2 cellular contexts compared by ENCODE assay signal in the genomic region with DNA sequence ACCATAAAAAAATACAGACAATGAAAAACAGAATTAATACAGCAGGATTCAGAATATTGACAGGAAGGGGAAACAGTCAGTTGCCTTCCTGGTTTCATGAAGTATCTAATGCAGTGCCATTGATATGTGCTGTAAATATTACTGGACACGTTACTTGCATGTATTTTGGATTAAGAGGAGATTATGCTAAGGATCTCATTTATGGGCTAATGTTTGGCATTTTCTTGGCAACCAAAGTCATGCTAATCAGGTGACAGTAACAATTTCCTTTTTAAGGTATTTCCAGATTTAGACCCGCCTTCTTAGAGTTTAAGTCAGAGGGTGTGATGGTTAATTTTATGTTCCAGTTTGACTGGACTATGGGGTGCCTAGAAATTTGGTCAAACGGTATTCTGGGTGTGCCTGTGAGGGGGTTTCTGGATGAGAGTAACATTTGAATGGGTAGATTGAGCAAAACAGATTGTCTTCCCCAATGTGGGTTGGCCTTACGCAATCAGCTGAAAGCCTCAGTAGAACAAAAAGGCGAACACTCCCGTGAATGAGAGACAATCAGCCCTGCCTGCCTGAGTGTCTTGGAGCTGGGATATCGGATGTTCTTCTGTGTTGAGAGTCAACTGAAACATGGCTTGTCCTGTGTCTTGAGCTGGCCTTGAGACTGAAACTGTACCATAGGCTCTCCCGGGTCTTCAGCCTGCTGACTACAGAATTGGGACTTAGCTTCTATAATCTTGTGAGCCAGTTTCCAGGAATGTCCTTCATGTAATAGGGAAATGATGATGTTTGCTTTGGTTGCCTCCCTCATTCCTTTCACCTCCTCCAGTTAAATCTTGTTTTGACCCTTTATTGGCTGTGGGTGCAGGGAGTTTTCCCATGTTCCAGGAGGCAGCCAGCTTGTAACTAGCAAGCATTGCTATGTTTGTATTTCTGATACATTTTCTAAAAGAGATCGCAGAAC.
TF ChIP-seq lines count a peak whose summit lies in the region.

No MANE protein-coding gene starts in this region.

TF ChIP-seq in SK-N-SH, 30 proteins besides CTCF, POLR2A, EP300 and RAD21 (continued from another document):
- TF ChIP-seq, protein P1, sequence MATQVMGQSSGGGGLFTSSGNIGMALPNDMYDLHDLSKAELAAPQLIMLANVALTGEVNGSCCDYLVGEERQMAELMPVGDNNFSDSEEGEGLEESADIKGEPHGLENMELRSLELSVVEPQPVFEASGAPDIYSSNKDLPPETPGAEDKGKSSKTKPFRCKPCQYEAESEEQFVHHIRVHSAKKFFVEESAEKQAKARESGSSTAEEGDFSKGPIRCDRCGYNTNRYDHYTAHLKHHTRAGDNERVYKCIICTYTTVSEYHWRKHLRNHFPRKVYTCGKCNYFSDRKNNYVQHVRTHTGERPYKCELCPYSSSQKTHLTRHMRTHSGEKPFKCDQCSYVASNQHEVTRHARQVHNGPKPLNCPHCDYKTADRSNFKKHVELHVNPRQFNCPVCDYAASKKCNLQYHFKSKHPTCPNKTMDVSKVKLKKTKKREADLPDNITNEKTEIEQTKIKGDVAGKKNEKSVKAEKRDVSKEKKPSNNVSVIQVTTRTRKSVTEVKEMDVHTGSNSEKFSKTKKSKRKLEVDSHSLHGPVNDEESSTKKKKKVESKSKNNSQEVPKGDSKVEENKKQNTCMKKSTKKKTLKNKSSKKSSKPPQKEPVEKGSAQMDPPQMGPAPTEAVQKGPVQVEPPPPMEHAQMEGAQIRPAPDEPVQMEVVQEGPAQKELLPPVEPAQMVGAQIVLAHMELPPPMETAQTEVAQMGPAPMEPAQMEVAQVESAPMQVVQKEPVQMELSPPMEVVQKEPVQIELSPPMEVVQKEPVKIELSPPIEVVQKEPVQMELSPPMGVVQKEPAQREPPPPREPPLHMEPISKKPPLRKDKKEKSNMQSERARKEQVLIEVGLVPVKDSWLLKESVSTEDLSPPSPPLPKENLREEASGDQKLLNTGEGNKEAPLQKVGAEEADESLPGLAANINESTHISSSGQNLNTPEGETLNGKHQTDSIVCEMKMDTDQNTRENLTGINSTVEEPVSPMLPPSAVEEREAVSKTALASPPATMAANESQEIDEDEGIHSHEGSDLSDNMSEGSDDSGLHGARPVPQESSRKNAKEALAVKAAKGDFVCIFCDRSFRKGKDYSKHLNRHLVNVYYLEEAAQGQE (IDR thresholded peaks at IDR 0.05; ENCODE audit: low read depth, low read length) = no peak

TF ChIP-seq in SK-N-SH treated with all-trans-retinoic acid at 6 μM for 48 hours, 23 proteins besides CTCF, POLR2A, EP300 and RAD21 (continued from another document):
- TF ChIP-seq CSDC2 (CRISPR knock-in tag; IDR thresholded peaks at IDR 0.05) (no peak), ZFP3 (CRISPR knock-in tag; IDR thresholded peaks at IDR 0.05) (no peak), SNAI2 (CRISPR knock-in tag; IDR thresholded peaks at IDR 0.05) (no peak), ARNTL (CRISPR knock-in tag; IDR thresholded peaks at IDR 0.05; ENCODE audit: borderline replicate concordance, low read depth) (no peak), ISL1 (CRISPR knock-in tag; IDR thresholded peaks at IDR 0.05) (no peak), RARB (CRISPR knock-in tag; IDR thresholded peaks at IDR 0.05) (no peak), ZNF8 (CRISPR knock-in tag; IDR thresholded peaks at IDR 0.05) (no peak), PPARA (CRISPR knock-in tag; IDR thresholded peaks at IDR 0.05; ENCODE audit: borderline replicate concordance) (no peak), ZNF70 (CRISPR knock-in tag; IDR thresholded peaks at IDR 0.05) (no peak), TCF4 (CRISPR knock-in tag; IDR thresholded peaks at IDR 0.05; ENCODE audit: borderline replicate concordance) (no peak)
- TF ChIP-seq, protein P2, sequence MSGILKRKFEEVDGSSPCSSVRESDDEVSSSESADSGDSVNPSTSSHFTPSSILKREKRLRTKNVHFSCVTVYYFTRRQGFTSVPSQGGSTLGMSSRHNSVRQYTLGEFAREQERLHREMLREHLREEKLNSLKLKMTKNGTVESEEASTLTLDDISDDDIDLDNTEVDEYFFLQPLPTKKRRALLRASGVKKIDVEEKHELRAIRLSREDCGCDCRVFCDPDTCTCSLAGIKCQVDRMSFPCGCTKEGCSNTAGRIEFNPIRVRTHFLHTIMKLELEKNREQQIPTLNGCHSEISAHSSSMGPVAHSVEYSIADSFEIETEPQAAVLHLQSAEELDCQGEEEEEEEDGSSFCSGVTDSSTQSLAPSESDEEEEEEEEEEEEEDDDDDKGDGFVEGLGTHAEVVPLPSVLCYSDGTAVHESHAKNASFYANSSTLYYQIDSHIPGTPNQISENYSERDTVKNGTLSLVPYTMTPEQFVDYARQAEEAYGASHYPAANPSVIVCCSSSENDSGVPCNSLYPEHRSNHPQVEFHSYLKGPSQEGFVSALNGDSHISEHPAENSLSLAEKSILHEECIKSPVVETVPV (CRISPR knock-in tag; IDR thresholded peaks at IDR 0.05) = no peak
- TF ChIP-seq, protein P3, sequence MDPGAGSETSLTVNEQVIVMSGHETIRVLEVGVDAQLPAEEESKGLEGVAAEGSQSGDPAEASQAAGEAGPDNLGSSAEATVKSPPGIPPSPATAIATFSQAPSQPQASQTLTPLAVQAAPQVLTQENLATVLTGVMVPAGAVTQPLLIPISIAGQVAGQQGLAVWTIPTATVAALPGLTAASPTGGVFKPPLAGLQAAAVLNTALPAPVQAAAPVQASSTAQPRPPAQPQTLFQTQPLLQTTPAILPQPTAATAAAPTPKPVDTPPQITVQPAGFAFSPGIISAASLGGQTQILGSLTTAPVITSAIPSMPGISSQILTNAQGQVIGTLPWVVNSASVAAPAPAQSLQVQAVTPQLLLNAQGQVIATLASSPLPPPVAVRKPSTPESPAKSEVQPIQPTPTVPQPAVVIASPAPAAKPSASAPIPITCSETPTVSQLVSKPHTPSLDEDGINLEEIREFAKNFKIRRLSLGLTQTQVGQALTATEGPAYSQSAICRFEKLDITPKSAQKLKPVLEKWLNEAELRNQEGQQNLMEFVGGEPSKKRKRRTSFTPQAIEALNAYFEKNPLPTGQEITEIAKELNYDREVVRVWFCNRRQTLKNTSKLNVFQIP (CRISPR knock-in tag; IDR thresholded peaks at IDR 0.05; ENCODE audit: borderline replicate concordance, low read depth) = no peak
